In genomic region chr1:9870572-9870971, GRCh38 we compare ENCODE assay signal across 24 cellular contexts. TPM values are rescaled to one million over a fixed set of nuclear protein-coding genes. Genes with fewer than 3 reads are reported as not detected.
DNase-seq lines count a peak whose midpoint lies in the region; ATAC-seq, FAIRE-seq and TF ChIP-seq lines count a peak whose summit lies in the region.
"Had no signal": no experiment of that assay in that cellular context is flagged by ENCODE, and none has a peak within 500 bp of the region (broad histone marks: within the 10 kb centered on the region; RNA-seq: fewer than 3 reads in every experiment).

No MANE protein-coding gene starts in this region.

- no peaks in the 10 kb centered on the region for H3K9me3 Mint-ChIP-seq in activated B cell treated with CpG ODN at 0.5 μM for 24 hours
- H3K9me3 Mint-ChIP-seq: CD4-positive, alpha-beta T cell; IgD-negative memory B cell had no signal

- H2AFZ ChIP-seq in keratinocyte (ENCODE audit: control insufficient read depth, low read length), result no peak overlapping the region

- H3K4me1 ChIP-seq in BLaER1 (peaks cover 65% of the 10 kb centered on the region), keratinocyte (ENCODE audit: control insufficient read depth, extremely low read depth, insufficient read depth, low read length) (peaks cover 41% of the 10 kb centered on the region)

- TF ChIP-seq CTCF in activated B cell treated with CpG ODN at 0.5 μM for 24 hours (IDR thresholded peaks at IDR 0.05) (no peak), keratinocyte (optimal IDR thresholded peaks at IDR 0.05 in 1 of 3, IDR thresholded peaks at IDR 0.05 in 1 of 3, conservative IDR thresholded peaks at IDR 0.05 in 1 of 3; ENCODE audit: extremely low read depth in 1 of 3, insufficient read depth in 2 of 3, low read length in 3 of 3) (no peak)

- intact Hi-C loops in activated B cell treated with CpG ODN at 0.5 μM for 24 hours (cut with micrococcal nuclease), result loop anchor here (10.0 kb wide), 1 partner anchor 484 kb away; no protein-coding TSS in a partner anchor

- H3K9me1 ChIP-seq in keratinocyte (ENCODE audit: control insufficient read depth, extremely low read depth, insufficient read depth, low read length), result no peaks in the 10 kb centered on the region

- peaks cover 2% of the 10 kb centered on the region for H3K79me2 ChIP-seq in keratinocyte (ENCODE audit: control insufficient read depth, insufficient read depth, low read length)

- H3K27ac ChIP-seq in BLaER1 (no peak overlapping the region), keratinocyte (ENCODE audit: control insufficient read depth, insufficient read depth, low read length) (peak overlapping the region; percentile 72)
- H3K27ac ChIP-seq: KMS-11, SK-N-MC had no signal

- no peak overlapping the region for H3K4me3 Mint-ChIP-seq in activated B cell treated with CpG ODN at 0.5 μM for 24 hours
- H3K4me3 Mint-ChIP-seq: CD4-positive, alpha-beta T cell; IgD-negative memory B cell had no signal

- CTCF ChIA-PET in activated B cell treated with CpG ODN at 0.5 μM for 24 hours (lab: Charles Lee), result interaction anchor here (5.4 to 9.6 kb wide), 2 partner anchors 86 to 255 kb away, joined by 39 to 156 read pairs; no protein-coding TSS in a partner anchor

- H3K9me3 ChIP-seq in BLaER1 (no peaks in the 10 kb centered on the region), keratinocyte (ENCODE audit: control insufficient read depth, low read depth, low read length) (no peaks in the 10 kb centered on the region)

- H3K36me3 ChIP-seq in BLaER1 (peaks cover 17% of the 10 kb centered on the region), keratinocyte (ENCODE audit: control insufficient read depth in 2 of 2, extremely low read depth in 1 of 2, insufficient read depth in 2 of 2, low read length in 2 of 2) (peaks cover 19 to 21% of the 10 kb centered on the region in 2 experiments)

- H3K9ac ChIP-seq in BLaER1 (no peak overlapping the region), keratinocyte (ENCODE audit: control insufficient read depth, extremely low read depth, insufficient read depth, low read length) (no peak overlapping the region)
- H3K9ac ChIP-seq: KMS-11 had no signal

- no peaks in the 10 kb centered on the region for H3K27me3 Mint-ChIP-seq in activated B cell treated with CpG ODN at 0.5 μM for 24 hours
- H3K27me3 Mint-ChIP-seq: CD4-positive, alpha-beta T cell; IgD-negative memory B cell had no signal

- peaks cover 5% of the 10 kb centered on the region for H3K4me1 Mint-ChIP-seq in activated B cell treated with CpG ODN at 0.5 μM for 24 hours

- H3K4me2 ChIP-seq in BLaER1 (peak overlapping the region; percentile 53), keratinocyte (ENCODE audit: control insufficient read depth, extremely low read depth, insufficient read depth, low read depth, low read length) (peak overlapping the region; percentile 51)
- H3K4me2 ChIP-seq: KMS-11 had no signal

- DNase-seq in M059J (ENCODE audit: low read depth), result peak; percentile 42
- no peak for DNase-seq in activated B cell treated with CpG ODN at 0.5 μM for 24 hours
- DNase-seq in keratinocyte (ENCODE audit: low read depth, low spot score), result no peak
- DNase-seq in GDM1 (lab: John Stamatoyannopoulos, UW), result no peak
- DNase-seq in DMS53 treated with DMSO at 0.1 percent for 48 hours (lab: John Stamatoyannopoulos, UW; ENCODE audit: unreplicated experiment), result no peak
- DNase-seq in T-helper 9 cell, result no peak
- no peak for DNase-seq in NCI-H510A treated with DMSO at 0.1 percent for 48 hours (lab: John Stamatoyannopoulos, UW)
- DNase-seq: CD4-positive, alpha-beta T cell; NCI-H1105; NCI-H1436 treated with DMSO at 0.1 percent for 48 hours; NCI-H187 treated with DMSO at 0.1 percent for 48 hours; NCI-H524 treated with DMSO at 0.1 percent for 48 hours; NCI-H82; SIG-M5; SW 1271 had no signal

- ATAC-seq in activated B cell treated with CpG ODN at 0.5 μM for 24 hours (ENCODE audit: low read depth), result no peak
- ATAC-seq: HCT116, Panc1 had no signal

- POLR2A ChIA-PET in activated B cell treated with CpG ODN at 0.5 μM for 24 hours (lab: Charles Lee), result interaction anchor here (0.6 kb wide), 2 partner anchors 156 to 225 kb away, joined by 3 read pairs; no protein-coding TSS in a partner anchor

- H4K20me1 ChIP-seq in BLaER1 (peaks cover 20% of the 10 kb centered on the region; the same call in 1 of the 2 replicates), keratinocyte (ENCODE audit: control insufficient read depth, extremely low read depth, insufficient read depth, low read length) (no peaks in the 10 kb centered on the region)

- dilution Hi-C loops in keratinocyte (cut with MboI; ENCODE audit: extremely low pct_ligation_motif_present, low sequenced_read_pairs), result no loop called here

- peak overlapping the region; percentile 63 for H3K27ac Mint-ChIP-seq in activated B cell treated with CpG ODN at 0.5 μM for 24 hours
- H3K27ac Mint-ChIP-seq: CD4-positive, alpha-beta T cell; IgD-negative memory B cell had no signal

- no peaks in the 10 kb centered on the region for H3K36me3 Mint-ChIP-seq in activated B cell treated with CpG ODN at 0.5 μM for 24 hours (ENCODE audit: low read depth)
- H3K36me3 Mint-ChIP-seq: IgD-negative memory B cell had no signal

- no peaks in the 10 kb centered on the region for H3K27me3 ChIP-seq in BLaER1
- H3K27me3 ChIP-seq in keratinocyte (ENCODE audit: control insufficient read depth, extremely low read depth, insufficient read depth, low read length), result no peaks in the 10 kb centered on the region

- FAIRE-seq in keratinocyte (lab: Jason Lieb, UNC), result peak; percentile 66
- FAIRE-seq: D721Med, G401.6, GM12892 had no signal

- no peak overlapping the region for H3K4me3 ChIP-seq in BLaER1
- H3K4me3 ChIP-seq in keratinocyte (ENCODE audit: control insufficient read depth in 2 of 3, extremely low read depth in 1 of 3, insufficient read depth in 2 of 3, low read depth in 1 of 3, low read length in 3 of 3), result no peak overlapping the region
- H3K4me3 ChIP-seq: SK-N-MC had no signal

RNA-seq across cellular contexts. Expression of gene CTNNBIP1, which starts 39.5 kb away (rescaled TPM):
- 35.7 and 37.1 TPM in 2 replicates for total RNA-seq in M059J (2014; rRNA removed; shearing (Covaris generic))
- total RNA-seq in activated B cell treated with CpG ODN at 0.5 μM for 24 hours, result 6.7 and 7.5 TPM in 2 replicates
- 92.3 to 149 TPM (median 93.3 TPM) in 3 replicates for polyA plus RNA-seq in keratinocyte
- 96.7 TPM for polyA plus RNA-seq in keratinocyte (2011; ENCODE audit: low read depth)
- polyA plus RNA-seq in keratinocyte (2011; cell fraction: cytosol; rRNA removed), result 70.9 and 118 TPM in 2 replicates
- 34.7 and 38.3 TPM in 2 replicates for polyA plus RNA-seq in keratinocyte (2011; cell fraction: nucleus; rRNA removed)
- 108 and 142 TPM in 2 replicates for polyA plus RNA-seq in keratinocyte (2012; ENCODE audit: low replicate concordance)
- polyA minus RNA-seq in keratinocyte, result 84.4 to 135 TPM (median 92.0 TPM) in 3 replicates
- 118 TPM for polyA minus RNA-seq in keratinocyte (2011; cell fraction: cytosol; rRNA and poly(A)+ RNA removed)
- polyA minus RNA-seq in keratinocyte (2011; cell fraction: nucleus; rRNA and poly(A)+ RNA removed), result 11.9 and 21.5 TPM in 2 replicates

RNA-seq across cellular contexts. Expression of gene CLSTN1, which starts 46.8 kb away (rescaled TPM):
- 58.6 and 97.5 TPM in 2 replicates for total RNA-seq in M059J (2014; rRNA removed; shearing (Covaris generic))
- total RNA-seq in activated B cell treated with CpG ODN at 0.5 μM for 24 hours, result 50.7 and 52.2 TPM in 2 replicates
- polyA plus RNA-seq in keratinocyte, result 79.1 to 263 TPM (median 90.3 TPM) in 3 replicates
- 70.0 TPM for polyA plus RNA-seq in keratinocyte (2011; ENCODE audit: low read depth)
- polyA plus RNA-seq in keratinocyte (2011; cell fraction: cytosol; rRNA removed), result 67.1 and 103 TPM in 2 replicates
- 424 and 491 TPM in 2 replicates for polyA plus RNA-seq in keratinocyte (2011; cell fraction: nucleus; rRNA removed)
- 130 and 344 TPM in 2 replicates for polyA plus RNA-seq in keratinocyte (2012; ENCODE audit: low replicate concordance)
- polyA minus RNA-seq in keratinocyte, result 159 to 521 TPM (median 197 TPM) in 3 replicates
- polyA minus RNA-seq in keratinocyte (2011; cell fraction: cytosol; rRNA and poly(A)+ RNA removed), result 202 TPM
- polyA minus RNA-seq in keratinocyte (2011; cell fraction: nucleus; rRNA and poly(A)+ RNA removed), result 492 and 717 TPM in 2 replicates
